ENCODE assay signal across 8 cellular contexts in the genomic region with DNA sequence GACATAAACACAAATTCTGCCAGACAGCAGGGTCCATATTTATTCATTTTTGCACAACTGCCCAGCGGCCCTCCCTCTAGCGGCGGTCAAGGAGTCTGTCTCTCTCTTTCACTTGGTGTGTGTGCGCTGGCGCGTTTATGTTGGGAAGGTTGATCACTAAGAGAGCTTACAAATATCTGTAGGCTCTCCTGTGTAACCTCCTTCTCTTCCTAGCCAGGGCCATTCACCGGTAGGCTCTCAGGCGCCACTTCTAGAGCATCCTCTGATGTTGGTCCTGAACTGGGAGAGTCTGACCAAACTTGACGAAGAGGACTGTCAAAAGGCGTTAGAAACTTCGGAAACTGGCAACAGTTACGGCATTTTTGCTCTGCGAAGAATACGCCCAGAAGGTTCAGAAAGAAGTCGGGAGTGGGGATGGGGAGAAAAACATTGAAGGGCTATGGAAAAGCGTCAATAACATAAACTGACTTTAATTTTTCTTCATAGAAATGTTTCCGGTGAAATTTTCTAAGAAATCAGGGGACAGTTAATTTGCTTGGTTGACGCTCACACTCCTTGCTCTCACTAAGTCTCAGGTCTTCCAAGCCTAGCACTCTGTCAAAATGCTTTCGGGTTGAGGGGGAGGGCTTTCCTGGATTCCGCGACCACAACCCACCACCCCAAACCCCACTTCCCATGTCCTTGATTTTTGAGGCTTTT.
A peak's percentile ranks its signal among the peaks of the same experiment; 100 is the strongest.
DNase-seq lines count a peak whose midpoint lies in the region; ATAC-seq and TF ChIP-seq lines count a peak whose summit lies in the region.

No MANE protein-coding gene starts in this region.

- H3K4me2 ChIP-seq in parathyroid adenoma (ENCODE audit: low read length): peak overlapping the region; percentile 69

- H3K4me1 ChIP-seq in NT2/D1 (ENCODE audit: insufficient read depth, insufficient read length) (no peaks in the 10 kb centered on the region), parathyroid adenoma (no peaks in the 10 kb centered on the region), prostate gland (replicated peaks) (no peaks in the 10 kb centered on the region)

- H3K79me2 ChIP-seq in parathyroid adenoma: no peaks in the 10 kb centered on the region

- TF ChIP-seq CTCF in GM20000 (IDR thresholded peaks at IDR 0.05; ENCODE audit: extremely low read depth, missing control alignments): peak; percentile 23
- TF ChIP-seq CTCF in fibroblast of villous mesenchyme (IDR thresholded peaks at IDR 0.05; ENCODE audit: insufficient read depth, low read depth, low read length): peak; percentile 34
- TF ChIP-seq CTCF in parathyroid adenoma (IDR thresholded peaks at IDR 0.05): no peak
- TF ChIP-seq CTCF in prostate gland (IDR thresholded peaks at IDR 0.05): peak in 1 of 4 experiments; percentile 16

- no peak overlapping the region for H2AFZ ChIP-seq in parathyroid adenoma

- 4% methylated on average over 21 of the region's 21 CpGs for WGBS in prostate gland

- no peak for DNase-seq in GM20000 (ENCODE audit: low spot score)
- DNase-seq in NT2/D1 (ENCODE audit: low read depth, low spot score): no peak
- peak; percentile 2 for DNase-seq in fibroblast of villous mesenchyme (ENCODE audit: low read depth)
- no peak for DNase-seq in prostate gland (ENCODE audit: low spot score)
- no peak for DNase-seq in NCI-H1436 (lab: John Stamatoyannopoulos, UW)
- DNase-seq in NCI-H128 (lab: John Stamatoyannopoulos, UW; ENCODE audit: unreplicated experiment): no peak

- H3K27me3 ChIP-seq in NT2/D1 (ENCODE audit: insufficient read depth, insufficient read length): peaks cover 30% of the 10 kb centered on the region
- no peaks in the 10 kb centered on the region for H3K27me3 ChIP-seq in parathyroid adenoma (ENCODE audit: control insufficient read depth, insufficient read depth, low read length)
- peaks cover 8% of the 10 kb centered on the region for H3K27me3 ChIP-seq in prostate gland (replicated peaks; ENCODE audit: insufficient read depth)

- H3K36me3 ChIP-seq in NT2/D1 (ENCODE audit: insufficient read depth, insufficient read length, low read length) (no peaks in the 10 kb centered on the region), parathyroid adenoma (ENCODE audit: control insufficient read depth, insufficient read depth, low read length) (no peaks in the 10 kb centered on the region), prostate gland (no peaks in the 10 kb centered on the region)

- ATAC-seq in GM19395 (IDR thresholded peaks at IDR 0.05; ENCODE audit: unreplicated experiment): no peak

- peak overlapping the region; percentile 68 for H3K9ac ChIP-seq in NT2/D1 (ENCODE audit: insufficient read length, low read depth)
- no peak overlapping the region for H3K9ac ChIP-seq in parathyroid adenoma

- H3K9me3 ChIP-seq in NT2/D1 (ENCODE audit: insufficient read depth, low read length) (no peaks in the 10 kb centered on the region), parathyroid adenoma (ENCODE audit: control insufficient read depth, low read length) (no peaks in the 10 kb centered on the region), prostate gland (no peaks in the 10 kb centered on the region)

- H3K27ac ChIP-seq in parathyroid adenoma (no peak overlapping the region), prostate gland (no peak overlapping the region)

- H3K4me3 ChIP-seq in NT2/D1 (ENCODE audit: insufficient read length, low read depth) (peak overlapping the region; percentile 70), fibroblast of villous mesenchyme (ENCODE audit: low read depth, low read length) (no peak overlapping the region), parathyroid adenoma (ENCODE audit: low read depth, low read length) (peak overlapping the region; percentile 65), prostate gland (no peak overlapping the region)

- intact Hi-C loops in prostate gland (cut with DNase I): no loop called here

- TF ChIP-seq POLR2A in prostate gland (IDR thresholded peaks at IDR 0.05): no peak

Comparison
In these comparisons a context has a peak if more than half of its experiments do, and no peak if none do; other contexts are left out.
1. H3K4me3 ChIP-seq: peak in NT2/D1 (single experiment) and parathyroid adenoma (single experiment); none in fibroblast of villous mesenchyme (single experiment) and prostate gland (0 of 2).